27 cellular contexts compared by ENCODE assay signal in genomic region chr15:35142578-35142977, GRCh38. TPM values are rescaled to one million over a fixed set of nuclear protein-coding genes. Genes with fewer than 3 reads are reported as not detected.
DNase-seq lines count a peak whose midpoint lies in the region; ATAC-seq, FAIRE-seq and TF ChIP-seq lines count a peak whose summit lies in the region.
"Had no signal": no experiment of that assay in that cellular context is flagged by ENCODE, and none has a peak within 500 bp of the region (broad histone marks: within the 10 kb centered on the region; RNA-seq: fewer than 3 reads in every experiment).

No MANE protein-coding gene starts in this region.

- H3K18ac ChIP-seq in H1 (ENCODE audit: extremely low read depth, low read length) (no peak overlapping the region), neuronal stem cell (ENCODE audit: low read length) (no peak overlapping the region)

- ATAC-seq in A549 (peak; percentile 40 to 63; a peak in 4 of 6 replicates), GM18502 (IDR thresholded peaks at IDR 0.05; ENCODE audit: poor library complexity, unreplicated experiment) (no peak), HG02981 (IDR thresholded peaks at IDR 0.05; ENCODE audit: unreplicated experiment) (no peak)
- ATAC-seq: mucosa of descending colon had no signal

- no peak for DNase-seq in A549 (ENCODE audit: low read depth in 1 of 2, low spot score in 1 of 2)
- no peak for DNase-seq in HFFc6
- DNase-seq in H1 (ENCODE audit: low read depth in 1 of 2, low spot score in 2 of 2): no peak
- DNase-seq in neuronal stem cell (ENCODE audit: low spot score): no peak
- DNase-seq in Ammon's horn (ENCODE audit: low spot score): no peak
- no peak for DNase-seq in activated CD8-positive, alpha-beta memory T cell treated with anti-CD3 and anti-CD28 coated beads, Interleukin-2, amount 50 U/mL, for 48 hours
- DNase-seq: activated CD4-positive, alpha-beta T cell treated with anti-CD3 and anti-CD28 coated beads, Interleukin-2, amount 50 U/mL, for 4 hours; activated effector memory CD4-positive, alpha-beta T cell treated with anti-CD3 and anti-CD28 coated beads, Interleukin-2, amount 50 U/mL, for 16 hours; C1 segment of cervical spinal cord; dermis blood vessel endothelial cell; H7; left ventricle myocardium inferior; mucosa of descending colon; NCI-H1694; NCI-H2171; NCI-H524 treated with DMSO at 0.1 percent for 48 hours; RPMI8226; stimulated activated CD4-positive, alpha-beta T cell treated with anti-CD3 and anti-CD28 coated beads, Interleukin-4, amount 100 ng/mL, for 1 hour had no signal

- H3K4me3 Mint-ChIP-seq in HFFc6: peak overlapping the region; percentile 61
- H3K4me3 Mint-ChIP-seq: stimulated activated naive CD8-positive, alpha-beta T cell treated with anti-CD3 and anti-CD28 coated beads, Interleukin-15, Interleukin-2, amounts not matched to agents 100 ng/mL and 50 ng/mL, for 24 hours had no signal

- no peak overlapping the region for H4K91ac ChIP-seq in H1 (replicated peaks; ENCODE audit: insufficient read length, low read length)
- no peak overlapping the region for H4K91ac ChIP-seq in neuronal stem cell (ENCODE audit: low read depth, low read length, poor library complexity)

- H3K23me2 ChIP-seq in H1 (ENCODE audit: low read depth, low read length): no peaks in the 10 kb centered on the region

- 15% methylated on average over 3 of the region's 3 CpGs for WGBS in A549 (ENCODE audit: missing lambda C conversion rate)
- WGBS in H1 (ENCODE audit: extremely low coverage in 1 of 2, insufficient coverage in 1 of 2, insufficient read length in 1 of 2, insufficient replicate concordance in 2 of 2, low coverage in 1 of 2, low lambda C conversion rate in 2 of 2, missing lambda C conversion rate in 1 of 2), 2 experiments: 78% methylated on average over 3 of the region's 3 CpGs; no CpG with 5 or more reads in 1 of the 2 experiments
- WGBS in neuronal stem cell (ENCODE audit: extremely low coverage in 2 of 2, insufficient read length in 2 of 2, insufficient replicate concordance in 1 of 2), 2 donors: no CpG with 5 or more reads among the region's 3 CpGs

- H3K4me1 Mint-ChIP-seq in HFFc6 (ENCODE audit: low read depth): peaks cover 23% of the 10 kb centered on the region

- H3K14ac ChIP-seq in H1 (ENCODE audit: insufficient read length): no peak overlapping the region
- no peak overlapping the region for H3K14ac ChIP-seq in neuronal stem cell (ENCODE audit: low read length)

- no peak overlapping the region; a peak in 1 of 6 replicates for H3K27ac ChIP-seq in A549
- no peak overlapping the region for H3K27ac ChIP-seq in H1 (ENCODE audit: low read depth, low read length)
- no peak overlapping the region for H3K27ac ChIP-seq in neuronal stem cell (replicated peaks; ENCODE audit: low read length)
- H3K27ac ChIP-seq: KMS-11, left ventricle myocardium inferior had no signal

- TF ChIP-seq EP300 in A549 (IDR thresholded peaks at IDR 0.05): no peak
- TF ChIP-seq EP300 in H1 (IDR thresholded peaks at IDR 0.05; ENCODE audit: borderline replicate concordance in 1 of 2, low read depth in 2 of 2, low read length in 2 of 2): no peak

- no peak overlapping the region for H4K5ac ChIP-seq in H1 (ENCODE audit: insufficient read length, low read depth, low read length)

- TF ChIP-seq CTCF in A549 (IDR thresholded peaks at IDR 0.05): no peak
- no peak for TF ChIP-seq CTCF in HFFc6 (IDR thresholded peaks at IDR 0.05)
- no peak for TF ChIP-seq CTCF in H1 (IDR thresholded peaks at IDR 0.05; ENCODE audit: control extremely low read depth in 1 of 3, insufficient read depth in 1 of 3, low read depth in 1 of 3, low read length in 3 of 3)

- H3K4me1 ChIP-seq in A549 (peaks cover 12% of the 10 kb centered on the region; the same call in 2 of the 3 replicates), H1 (replicated peaks in 1 of 4; ENCODE audit: control insufficient read depth in 3 of 4, insufficient read depth in 4 of 4, low read length in 3 of 4) (no peaks in the 10 kb centered on the region), neuronal stem cell (ENCODE audit: control insufficient read depth in 2 of 2, insufficient read depth in 1 of 2, low read depth in 1 of 2, low read length in 2 of 2) (peaks cover 0 to 3% of the 10 kb centered on the region in 2 donors)
- H3K4me1 ChIP-seq: left ventricle myocardium inferior had no signal

- CTCF ChIA-PET in A549 (lab: Yijun Ruan, JAX) (interaction anchor here (0.8 kb wide), 1 partner anchor 64 kb away, joined by 3 read pairs; no protein-coding TSS in a partner anchor), H1 (lab: Charles Lee; ENCODE audit: partially characterized antibody) (interaction anchor here (0.9 to 1.0 kb wide), 2 partner anchors 11 to 302 kb away, joined by 3 read pairs; no protein-coding TSS in a partner anchor)

- peak overlapping the region; percentile 72 for H3K27ac Mint-ChIP-seq in HFFc6
- H3K27ac Mint-ChIP-seq: stimulated activated naive CD8-positive, alpha-beta T cell treated with anti-CD3 and anti-CD28 coated beads, Interleukin-15, Interleukin-2, amounts not matched to agents 100 ng/mL and 50 ng/mL, for 24 hours had no signal

- H3K4me3 ChIP-seq in A549 (no peak overlapping the region), H1 (ENCODE audit: extremely low read depth in 1 of 4, insufficient read depth in 2 of 4, low read depth in 3 of 4, low read length in 4 of 4) (no peak overlapping the region), neuronal stem cell (ENCODE audit: low read length in 2 of 2) (no peak overlapping the region)
- H3K4me3 ChIP-seq: left ventricle myocardium inferior, mucosa of descending colon had no signal

- H2BK120ac ChIP-seq in H1 (replicated peaks; ENCODE audit: low read depth, low read length) (no peak overlapping the region), neuronal stem cell (ENCODE audit: low read depth, low read length) (no peak overlapping the region)

- no peaks in the 10 kb centered on the region for H3K36me3 Mint-ChIP-seq in HFFc6 (ENCODE audit: low read depth)

- H3K56ac ChIP-seq in H1 (replicated peaks; ENCODE audit: insufficient read length, low read depth, low read length): no peak overlapping the region

- H3K79me2 ChIP-seq in H1 (ENCODE audit: control insufficient read depth in 1 of 2, insufficient read depth in 2 of 2, low read length in 2 of 2): no peaks in the 10 kb centered on the region

- H2BK15ac ChIP-seq in H1 (ENCODE audit: low read length) (no peak overlapping the region), neuronal stem cell (ENCODE audit: low read length) (no peak overlapping the region)

- no peak overlapping the region for H2BK20ac ChIP-seq in H1 (ENCODE audit: low read length)

- TF ChIP-seq POLR2A in A549 (IDR thresholded peaks at IDR 0.05; ENCODE audit: low read length) (no peak), H1 (IDR thresholded peaks at IDR 0.05; ENCODE audit: control extremely low read depth in 1 of 2, low read depth in 2 of 2, low read length in 2 of 2) (no peak)

- H2AFZ ChIP-seq in H1 (ENCODE audit: low read length) (0 out of 2 replicates have a peak overlapping the region, but pooled peaks have one; percentile 0), neuronal stem cell (ENCODE audit: low read length) (peak overlapping the region; percentile 16)

- H3K36me3 ChIP-seq in H1 (ENCODE audit: control insufficient read depth in 2 of 4, insufficient read depth in 4 of 4, low read length in 3 of 4): no peaks in the 10 kb centered on the region
- no peaks in the 10 kb centered on the region for H3K36me3 ChIP-seq in neuronal stem cell (replicated peaks in 1 of 2; ENCODE audit: control insufficient read depth in 2 of 2, insufficient read depth in 2 of 2, low read length in 2 of 2)
- H3K36me3 ChIP-seq: left ventricle myocardium inferior had no signal

- H3K9me3 ChIP-seq in A549 (no peaks in the 10 kb centered on the region), H1 (ENCODE audit: insufficient read depth in 2 of 2, low read depth in 1 of 2, low read length in 1 of 2) (0 out of 4 replicates have a peak, but pooled peaks cover 0 to 2% of the 10 kb centered on the region in 2 experiments), neuronal stem cell (replicated peaks in 1 of 2; ENCODE audit: control insufficient read depth in 2 of 2, insufficient read depth in 1 of 2, low read depth in 1 of 2, low read length in 2 of 2) (peaks cover 0 to 3% of the 10 kb centered on the region in 2 donors)
- H3K9me3 ChIP-seq: left ventricle myocardium inferior, mucosa of descending colon had no signal

- no peak overlapping the region for H3K23ac ChIP-seq in H1 (ENCODE audit: insufficient read length)
- no peak overlapping the region for H3K23ac ChIP-seq in neuronal stem cell (ENCODE audit: low read depth, low read length, poor library complexity)

- no peak for TF ChIP-seq RAD21 in A549 (conservative IDR thresholded peaks at IDR 0.05 in 1 of 2, IDR thresholded peaks at IDR 0.05 in 1 of 2)
- no peak for TF ChIP-seq RAD21 in H1 (IDR thresholded peaks at IDR 0.05 in 1 of 2, conservative IDR thresholded peaks at IDR 0.05 in 1 of 2; ENCODE audit: low read depth in 2 of 2, low read length in 2 of 2)

- no peaks in the 10 kb centered on the region for H3K27me3 Mint-ChIP-seq in HFFc6 (ENCODE audit: insufficient read depth)
- H3K27me3 Mint-ChIP-seq: stimulated activated naive CD8-positive, alpha-beta T cell treated with anti-CD3 and anti-CD28 coated beads, Interleukin-15, Interleukin-2, amounts not matched to agents 100 ng/mL and 50 ng/mL, for 24 hours had no signal

- H2AK5ac ChIP-seq in H1 (ENCODE audit: low read depth, low read length) (no peak overlapping the region), neuronal stem cell (ENCODE audit: low read depth, low read length) (no peak overlapping the region)

- FAIRE-seq in A549 (lab: Jason Lieb, UNC): no peak
- FAIRE-seq in H1 (lab: Jason Lieb, UNC): peak; percentile 36
- FAIRE-seq: A204.1, D721Med had no signal

- H3K4me2 ChIP-seq in A549 (peak overlapping the region; percentile 31; the same call in 1 of the 3 replicates), H1 (ENCODE audit: insufficient read depth in 1 of 2, low read depth in 2 of 2, low read length in 2 of 2) (no peak overlapping the region), neuronal stem cell (ENCODE audit: insufficient read depth, low read length, poor library complexity, severe bottlenecking) (no peak overlapping the region)
- H3K4me2 ChIP-seq: KMS-11 had no signal

- no peak overlapping the region for H3K9ac ChIP-seq in H1 (replicated peaks in 1 of 4; ENCODE audit: extremely low read depth in 1 of 4, low read depth in 3 of 4, low read length in 3 of 4)
- no peak overlapping the region for H3K9ac ChIP-seq in neuronal stem cell (ENCODE audit: low read depth, low read length, poor library complexity)
- H3K9ac ChIP-seq: KMS-11 had no signal

- H2BK12ac ChIP-seq in H1 (ENCODE audit: low read depth, low read length) (no peak overlapping the region), neuronal stem cell (ENCODE audit: low read length) (no peak overlapping the region)

- H3K79me1 ChIP-seq in H1 (ENCODE audit: low read depth, low read length) (no peaks in the 10 kb centered on the region), neuronal stem cell (ENCODE audit: low read depth, low read length) (no peaks in the 10 kb centered on the region)

- H4K8ac ChIP-seq in H1 (ENCODE audit: extremely low read depth, insufficient read depth, low read length): no peak overlapping the region
- no peak overlapping the region for H4K8ac ChIP-seq in neuronal stem cell (ENCODE audit: low read depth, low read length)

- POLR2A ChIA-PET in A549 (lab: Yijun Ruan, JAX) (no interaction called here), H1 (lab: Charles Lee; ENCODE audit: partially characterized antibody) (no interaction called here)

- no peaks in the 10 kb centered on the region for H3K27me3 ChIP-seq in H1 (replicated peaks in 1 of 4; ENCODE audit: control insufficient read depth in 3 of 4, extremely low read depth in 1 of 4, insufficient read depth in 3 of 4, low read length in 3 of 4)
- peaks cover 0 to 2% (median 0%) of the 10 kb centered on the region in 3 experiments for H3K27me3 ChIP-seq in neuronal stem cell (ENCODE audit: control insufficient read depth in 3 of 3, insufficient read depth in 3 of 3, low read depth in 1 of 3, low read length in 3 of 3)

- no peak overlapping the region for H2BK5ac ChIP-seq in H1 (ENCODE audit: low read depth, low read length)
- no peak overlapping the region for H2BK5ac ChIP-seq in neuronal stem cell (ENCODE audit: low read length)

- H3K9me3 Mint-ChIP-seq in HFFc6: no peaks in the 10 kb centered on the region
- H3K9me3 Mint-ChIP-seq: stimulated activated naive CD8-positive, alpha-beta T cell treated with anti-CD3 and anti-CD28 coated beads, Interleukin-15, Interleukin-2, amounts not matched to agents 100 ng/mL and 50 ng/mL, for 24 hours had no signal

- H4K20me1 ChIP-seq in H1 (replicated peaks in 1 of 2; ENCODE audit: control insufficient read depth in 1 of 2, insufficient read depth in 2 of 2, low read length in 2 of 2): no peaks in the 10 kb centered on the region

- H3K4ac ChIP-seq in H1 (replicated peaks; ENCODE audit: insufficient read length, low read depth, low read length) (no peak overlapping the region), neuronal stem cell (ENCODE audit: low read length) (no peak overlapping the region)

RNA-seq across cellular contexts. Expression of gene NANOGP8, which starts 57.5 kb away (rescaled TPM):
- not detected in 2 replicates for polyA plus RNA-seq in A549 (2011; rRNA removed)
- polyA plus RNA-seq in A549 (2012; cell fraction: cytosol; rRNA removed): not detected in 2 replicates
- not detected in 2 replicates for polyA plus RNA-seq in A549 (2012; cell fraction: nucleus; rRNA removed)
- not detected in 3 replicates for polyA plus RNA-seq in A549 (2017; fragmentation: RNase III; extraction: RNeasy Plus Mini Kit Qiagen cat#74134 plus additional on column Dnase treatment)
- polyA minus RNA-seq in A549 (2011; rRNA and poly(A)+ RNA removed): 0.29 TPM in 1 of 2 replicates, not detected in the other
- total RNA-seq in HFFc6 (2021; fragmentation: NEBNext Ultra II Directional; extraction: Animal tissue kit (Norgen Biotek cat#: 25700)): not detected
- total RNA-seq in H1 (2021; fragmentation: NEBNext Ultra II Directional; extraction: Animal tissue kit (Norgen Biotek cat#: 25700)): 31.9 and 40.6 TPM in 2 replicates
- 14.5 and 23.3 TPM in 2 replicates for polyA plus RNA-seq in H1 (2011; rRNA removed)
- 28.1 TPM for polyA plus RNA-seq in H1 (2011; cell fraction: cytosol; rRNA removed)
- 19.2 TPM for polyA plus RNA-seq in H1 (2011; cell fraction: nucleus; rRNA removed)
- 14.8 to 25.4 TPM (median 23.2 TPM) in 4 replicates for polyA plus RNA-seq in H1 (2012, experiment 1 of 2)
- 10.2 TPM for polyA plus RNA-seq in H1 (2012, experiment 2 of 2)
- polyA plus RNA-seq in H1 (2013, experiment 1 of 2): 27.9 TPM
- polyA plus RNA-seq in H1 (2013, experiment 2 of 2): 31.3 TPM
- 41.9 and 69.1 TPM in 2 replicates for polyA minus RNA-seq in H1 (2011; rRNA and poly(A)+ RNA removed)
- 13.1 TPM for polyA minus RNA-seq in H1 (2011; cell fraction: cytosol; rRNA and poly(A)+ RNA removed)
- polyA minus RNA-seq in H1 (2011; cell fraction: nucleus; rRNA and poly(A)+ RNA removed): 10.2 TPM
- polyA plus RNA-seq in neuronal stem cell (2013, experiment 1 of 2): not detected
- polyA plus RNA-seq in neuronal stem cell (2013, experiment 2 of 2): 0.07 TPM
- total RNA-seq: dermis blood vessel endothelial cell, fibroblast of villous mesenchyme, left ventricle myocardium inferior, pulmonary artery endothelial cell had no signal
- polyA plus RNA-seq: neural cell had no signal

Comparison
In these comparisons a context has a peak if more than half of its experiments do, and no peak if none do; other contexts are left out.
1. ATAC-seq: peak in A549 (2 of 2); none in GM18502 (single experiment) and HG02981 (single experiment).
2. RNA of gene NANOGP8, which starts 57.5 kb away (total RNA-seq): 31.9 to 40.6 TPM in H1; not detected in HFFc6; every median in the first group is over 10 times any median in the second.